ENCODE assay signal across 21 cellular contexts in genomic region chr3:60707452-60708020, GRCh38.
"Had no signal": no experiment of that assay in that cellular context is flagged by ENCODE, and none has a peak within 500 bp of the region (broad histone marks: within the 10 kb centered on the region; RNA-seq: fewer than 3 reads in every experiment).

No MANE protein-coding gene starts in this region.

- H3K27me3 ChIP-seq: esophagus squamous epithelium, tibial artery, vagina had no signal

- ATAC-seq: activated CD4-positive, CD25-positive, alpha-beta regulatory T cell treated with anti-CD3 and anti-CD28 coated beads, Interleukin-2, amount 50 U/mL, for 24 hours; activated naive CD4-positive, alpha-beta T cell treated with anti-CD3 and anti-CD28 coated beads, Interleukin-2, amount 50 U/mL, for 72 hours; activated T-cell treated with anti-CD3 and anti-CD28 coated beads, Interleukin-2, amount 50 U/mL, for 72 hours; left lobe of liver; natural killer cell treated with Interleukin-12 subunit alpha and Interleukin-12 subunit beta and Interleukin-15 and Interleukin-18, amount 100 ng/mL, for 72 hours had no signal

- H3K4me1 Mint-ChIP-seq: activated CD4-positive, alpha-beta T cell treated with anti-CD3 and anti-CD28 coated beads, Interleukin-2, amount 10 ng/mL, durations not matched to agents 7 days and 5 days had no signal

- H3K27me3 Mint-ChIP-seq: activated CD4-positive, alpha-beta T cell treated with anti-CD3 and anti-CD28 coated beads, Interleukin-2, amount 10 ng/mL, durations not matched to agents 7 days and 5 days; dendritic cell treated with granulocyte-macrophage colony-stimulating factor and Interleukin-4, amounts not matched to agents 40 ng/mL and 50 ng/mL, for 4 days; natural killer cell treated with Interleukin-12 subunit alpha and Interleukin-12 subunit beta and Interleukin-15 and Interleukin-18, amount 100 ng/mL, for 72 hours had no signal

- H3K27ac ChIP-seq: esophagus squamous epithelium, tibial artery, vagina had no signal

- H3K4me3 ChIP-seq: esophagus squamous epithelium, lung, tibial artery, vagina had no signal

- DNase-seq: activated CD4-positive, alpha-beta T cell treated with anti-CD3 and anti-CD28 coated beads, Interleukin-2, amount 10 ng/mL, durations not matched to agents 7 days and 5 days; activated CD8-positive, alpha-beta memory T cell treated with anti-CD3 and anti-CD28 coated beads, Interleukin-2, amount 50 U/mL, for 48 hours; activated effector memory CD4-positive, alpha-beta T cell treated with anti-CD3 and anti-CD28 coated beads, Interleukin-2, amount 50 U/mL, for 16 hours; activated T-cell treated with anti-CD3 and anti-CD28 coated beads, Interleukin-2, amount 50 U/mL, for 72 hours; effector memory CD4-positive, alpha-beta T cell; esophagus squamous epithelium; nucleus accumbens; retina; stimulated activated CD4-positive, alpha-beta T cell treated with anti-CD3 and anti-CD28 coated beads, Interleukin-2, amount 100 ng/mL, for 24 hours; stimulated activated naive CD4-positive, alpha-beta T cell treated with Interleukin-2 at 50 U/mL for 16 hours; substantia nigra; tibial artery had no signal

- H3K36me3 ChIP-seq: esophagus squamous epithelium, tibial artery, vagina had no signal

- H3K9me3 ChIP-seq: esophagus squamous epithelium, vagina had no signal

- H3K27ac Mint-ChIP-seq: activated CD4-positive, alpha-beta T cell treated with anti-CD3 and anti-CD28 coated beads, Interleukin-2, amount 10 ng/mL, durations not matched to agents 7 days and 5 days; activated naive CD4-positive, alpha-beta T cell treated with anti-CD3 and anti-CD28 coated beads, Interleukin-2, amount 50 U/mL, for 72 hours; activated T-cell treated with anti-CD3 and anti-CD28 coated beads, Interleukin-2, amount 50 U/mL, for 72 hours; dendritic cell treated with granulocyte-macrophage colony-stimulating factor and Interleukin-4, amounts not matched to agents 40 ng/mL and 50 ng/mL, for 4 days; mesothelial cell of epicardium; natural killer cell treated with Interleukin-12 subunit alpha and Interleukin-12 subunit beta and Interleukin-15 and Interleukin-18, amount 100 ng/mL, for 72 hours; T-helper 1 cell treated with Interleukin-12 subunit alpha and Interleukin-12 subunit beta and Interleukin-4 antibody, amounts not matched to agents 30 μg/mL and 1 μg/mL, for 36 hours had no signal

- H3K4me1 ChIP-seq: esophagus squamous epithelium, vagina had no signal

- H3K4me3 Mint-ChIP-seq: activated CD4-positive, alpha-beta T cell treated with anti-CD3 and anti-CD28 coated beads, Interleukin-2, amount 10 ng/mL, durations not matched to agents 7 days and 5 days; activated T-cell treated with anti-CD3 and anti-CD28 coated beads, Interleukin-2, amount 50 U/mL, for 72 hours; dendritic cell treated with granulocyte-macrophage colony-stimulating factor and Interleukin-4, amounts not matched to agents 40 ng/mL and 50 ng/mL, for 4 days; mesothelial cell of epicardium; natural killer cell treated with Interleukin-12 subunit alpha and Interleukin-12 subunit beta and Interleukin-15 and Interleukin-18, amount 100 ng/mL, for 72 hours; T-helper 1 cell treated with Interleukin-12 subunit alpha and Interleukin-12 subunit beta and Interleukin-4 antibody, amounts not matched to agents 30 μg/mL and 1 μg/mL, for 36 hours had no signal
